12 cellular contexts compared by ENCODE assay signal in genomic region chr3:78737988-78738387, GRCh38.
DNase-seq lines count a peak whose midpoint lies in the region; ATAC-seq, FAIRE-seq and TF ChIP-seq lines count a peak whose summit lies in the region.
"Had no signal": no experiment of that assay in that cellular context is flagged by ENCODE, and none has a peak within 500 bp of the region (broad histone marks: within the 10 kb centered on the region; RNA-seq: fewer than 3 reads in every experiment).

No MANE protein-coding gene starts in this region.

- H3K4me1 Mint-ChIP-seq in neural crest cell = peaks cover 6% of the 10 kb centered on the region

- H3K9me3 Mint-ChIP-seq in neural crest cell = no peaks in the 10 kb centered on the region

- H2AK5ac ChIP-seq in H1 (ENCODE audit: low read depth, low read length) = no peak overlapping the region

- H3K18ac ChIP-seq in H1 (ENCODE audit: extremely low read depth, low read length) = no peak overlapping the region

- H3K27me3 Mint-ChIP-seq in neural crest cell (ENCODE audit: low read depth) = no peaks in the 10 kb centered on the region

- H3K9me3 ChIP-seq in H1 (ENCODE audit: insufficient read depth in 2 of 2, low read depth in 1 of 2, low read length in 1 of 2) (no peaks in the 10 kb centered on the region), gastrocnemius medialis (no peaks in the 10 kb centered on the region)
- H3K9me3 ChIP-seq: Caco-2, SJSA1 had no signal

- no peak overlapping the region for H4K8ac ChIP-seq in H1 (ENCODE audit: extremely low read depth, insufficient read depth, low read length)

- no peak overlapping the region for H2BK15ac ChIP-seq in H1 (ENCODE audit: low read length)

- H2BK12ac ChIP-seq in H1 (ENCODE audit: low read depth, low read length) = 0 out of 2 replicates have a peak overlapping the region, but pooled peaks have one; percentile 40

- no peaks in the 10 kb centered on the region for H3K79me1 ChIP-seq in H1 (ENCODE audit: low read depth, low read length)

- no peak overlapping the region for H2BK20ac ChIP-seq in H1 (ENCODE audit: low read length)

- peaks cover 0 to 5% of the 10 kb centered on the region in 2 experiments; a peak in 1 of 4 replicates for H3K79me2 ChIP-seq in H1 (ENCODE audit: control insufficient read depth in 1 of 2, insufficient read depth in 2 of 2, low read length in 2 of 2)

- H2BK5ac ChIP-seq in H1 (ENCODE audit: low read depth, low read length) = no peak overlapping the region; the same call in 1 of the 2 replicates

- no peak overlapping the region for H2AFZ ChIP-seq in H1 (ENCODE audit: low read length)

- no peak overlapping the region for H3K27ac ChIP-seq in H1 (ENCODE audit: low read depth, low read length)
- H3K27ac ChIP-seq in gastrocnemius medialis = no peak overlapping the region
- H3K27ac ChIP-seq: SJSA1 had no signal

- H3K14ac ChIP-seq in H1 (ENCODE audit: insufficient read length) = no peak overlapping the region

- H3K27me3 ChIP-seq in H1 (replicated peaks in 1 of 4; ENCODE audit: control insufficient read depth in 3 of 4, extremely low read depth in 1 of 4, insufficient read depth in 3 of 4, low read length in 3 of 4) (no peaks in the 10 kb centered on the region), gastrocnemius medialis (no peaks in the 10 kb centered on the region)
- H3K27me3 ChIP-seq: SJSA1 had no signal

- no peak for TF ChIP-seq EP300 in H1 (IDR thresholded peaks at IDR 0.05; ENCODE audit: borderline replicate concordance in 1 of 2, low read depth in 2 of 2, low read length in 2 of 2)

- TF ChIP-seq RAD21 in H1 (IDR thresholded peaks at IDR 0.05 in 1 of 2, conservative IDR thresholded peaks at IDR 0.05 in 1 of 2; ENCODE audit: low read depth in 2 of 2, low read length in 2 of 2) = no peak

- H3K4me1 ChIP-seq in H1 (replicated peaks in 1 of 4; ENCODE audit: control insufficient read depth in 3 of 4, insufficient read depth in 4 of 4, low read length in 3 of 4) (peaks cover 0 to 5% (median 1%) of the 10 kb centered on the region in 4 experiments; a peak in 2 of 7 replicates), gastrocnemius medialis (peaks cover 0 to 6% of the 10 kb centered on the region in 2 donors)
- H3K4me1 ChIP-seq: Caco-2 had no signal

- intact Hi-C loops in posterior cingulate gyrus (cut with DNase I) (no loop called here), gastrocnemius medialis (cut with DNase I; ENCODE audit: low total_unique reads) (no loop called here)

- in situ Hi-C loops in G401 (cut with HindIII; ENCODE audit: low sequenced_read_pairs) (no loop called here), gastrocnemius medialis (cut with MboI; ENCODE audit: low sequenced_read_pairs in 4 of 4) (no loop called here)

- H3K9ac ChIP-seq in H1 (replicated peaks in 1 of 4; ENCODE audit: extremely low read depth in 1 of 4, low read depth in 3 of 4, low read length in 3 of 4) = no peak overlapping the region

- TF ChIP-seq CTCF in H1 (IDR thresholded peaks at IDR 0.05; ENCODE audit: control extremely low read depth in 1 of 3, insufficient read depth in 1 of 3, low read depth in 1 of 3, low read length in 3 of 3) (no peak), neural crest cell (conservative IDR thresholded peaks at IDR 0.05) (no peak), gastrocnemius medialis (IDR thresholded peaks at IDR 0.05 in 4 of 5, conservative IDR thresholded peaks at IDR 0.05 in 1 of 5) (no peak)

- H3K4me3 ChIP-seq in H1 (ENCODE audit: extremely low read depth in 1 of 4, insufficient read depth in 2 of 4, low read depth in 3 of 4, low read length in 4 of 4) (no peak overlapping the region), gastrocnemius medialis (no peak overlapping the region)
- H3K4me3 ChIP-seq: SJSA1 had no signal

- POLR2A ChIA-PET in H1 (lab: Charles Lee; ENCODE audit: partially characterized antibody) = no interaction called here

- WGBS in H1 (ENCODE audit: extremely low coverage in 1 of 2, insufficient coverage in 1 of 2, insufficient read length in 1 of 2, insufficient replicate concordance in 2 of 2, low coverage in 1 of 2, low lambda C conversion rate in 2 of 2, missing lambda C conversion rate in 1 of 2), 2 experiments = 88% methylated on average over 5 of the region's 5 CpGs; no CpG with 5 or more reads in 1 of the 2 experiments

- DNase-seq in G401 (ENCODE audit: low spot score) (peak; percentile 38), NCI-H446 treated with DMSO at 0.1 percent for 48 hours (lab: John Stamatoyannopoulos, UW) (peak; percentile 83), H1 (ENCODE audit: low read depth in 1 of 2, low spot score in 2 of 2) (no peak), neural crest cell (ENCODE audit: low read depth, low spot score) (no peak), posterior cingulate gyrus (no peak), gastrocnemius medialis (no peak)
- DNase-seq in effector CD4-positive, alpha-beta T cell = no peak
- DNase-seq: Caco-2; central memory CD4-positive, alpha-beta T cell; KG1; stimulated activated naive CD8-positive, alpha-beta T cell treated with anti-CD3 and anti-CD28 coated beads, Interleukin-15, Interleukin-2, amounts not matched to agents 100 U/mL and 50 U/mL, for 24 hours had no signal

- no peak overlapping the region for H4K5ac ChIP-seq in H1 (ENCODE audit: insufficient read length, low read depth, low read length)

- peak overlapping the region; percentile 28 for H3K27ac Mint-ChIP-seq in neural crest cell (ENCODE audit: unreplicated experiment)

- CTCF ChIA-PET in H1 (lab: Charles Lee; ENCODE audit: partially characterized antibody) = interaction anchor here (0.6 kb wide), 1 partner anchor 37 kb away, joined by 3 read pairs; no protein-coding TSS in a partner anchor

- no peak overlapping the region for H3K56ac ChIP-seq in H1 (replicated peaks; ENCODE audit: insufficient read length, low read depth, low read length)

- no peak for ATAC-seq in gastrocnemius medialis
- ATAC-seq: stimulated activated naive CD8-positive, alpha-beta T cell treated with anti-CD3 and anti-CD28 coated beads, Interleukin-15, Interleukin-2, amounts not matched to agents 100 U/mL and 50 U/mL, for 24 hours had no signal

- H3K4me3 Mint-ChIP-seq in neural crest cell = no peak overlapping the region

- no peaks in the 10 kb centered on the region for H3K36me3 ChIP-seq in H1 (ENCODE audit: control insufficient read depth in 2 of 4, insufficient read depth in 4 of 4, low read length in 3 of 4)
- no peaks in the 10 kb centered on the region for H3K36me3 ChIP-seq in gastrocnemius medialis
- H3K36me3 ChIP-seq: SJSA1 had no signal

- peak overlapping the region; percentile 77 for H3K4ac ChIP-seq in H1 (replicated peaks; ENCODE audit: insufficient read length, low read depth, low read length)

- no peak overlapping the region; a peak in 1 of 4 replicates for H3K4me2 ChIP-seq in H1 (ENCODE audit: insufficient read depth in 1 of 2, low read depth in 2 of 2, low read length in 2 of 2)

- H3K23ac ChIP-seq in H1 (ENCODE audit: insufficient read length) = no peak overlapping the region

- H2BK120ac ChIP-seq in H1 (replicated peaks; ENCODE audit: low read depth, low read length) = no peak overlapping the region

- no peaks in the 10 kb centered on the region for H3K23me2 ChIP-seq in H1 (ENCODE audit: low read depth, low read length)

- TF ChIP-seq POLR2A in H1 (IDR thresholded peaks at IDR 0.05; ENCODE audit: control extremely low read depth in 1 of 2, low read depth in 2 of 2, low read length in 2 of 2) (no peak), gastrocnemius medialis (IDR thresholded peaks at IDR 0.05) (no peak)

- H4K91ac ChIP-seq in H1 (replicated peaks; ENCODE audit: insufficient read length, low read length) = no peak overlapping the region

- H3K36me3 Mint-ChIP-seq in neural crest cell (ENCODE audit: low read depth) = peaks cover 6% of the 10 kb centered on the region

- no peaks in the 10 kb centered on the region for H4K20me1 ChIP-seq in H1 (replicated peaks in 1 of 2; ENCODE audit: control insufficient read depth in 1 of 2, insufficient read depth in 2 of 2, low read length in 2 of 2)

- FAIRE-seq in H1 (lab: Jason Lieb, UNC) = no peak

TF ChIP-seq in H1, 55 proteins besides CTCF, POLR2A, EP300 and RAD21 (continues in another document):
- no peak for TF ChIP-seq TEAD4 (IDR thresholded peaks at IDR 0.05; ENCODE audit: low read depth, low read length)
- TF ChIP-seq CEBPB (IDR thresholded peaks at IDR 0.05; ENCODE audit: low read depth, low read length) = no peak
- no peak for TF ChIP-seq ATF3 (IDR thresholded peaks at IDR 0.05; ENCODE audit: insufficient read depth, low read depth, low read length)
- TF ChIP-seq TAF1 (IDR thresholded peaks at IDR 0.05; ENCODE audit: low read depth, low read length) = no peak
- TF ChIP-seq CHD1 (IDR thresholded peaks at IDR 0.05; ENCODE audit: low read depth, low read length) = no peak
- TF ChIP-seq NRF1 (IDR thresholded peaks at IDR 0.05; ENCODE audit: low read depth, low read length) = no peak
- TF ChIP-seq TAF7 (optimal IDR thresholded peaks at IDR 0.05; ENCODE audit: borderline replicate concordance, low read depth, low read length) = no peak
- TF ChIP-seq CREB1 (IDR thresholded peaks at IDR 0.05) = no peak
- TF ChIP-seq GTF2F1 (IDR thresholded peaks at IDR 0.05; ENCODE audit: borderline replicate concordance, low read depth, low read length) = no peak
- no peak for TF ChIP-seq BACH1 (IDR thresholded peaks at IDR 0.05; ENCODE audit: low read length)
- no peak for TF ChIP-seq PHF8 (conservative IDR thresholded peaks at IDR 0.05; ENCODE audit: low read depth, low read length)
- no peak for TF ChIP-seq HDAC6 (IDR thresholded peaks at IDR 0.05; ENCODE audit: low read depth, low read length)
- TF ChIP-seq CBX5 (IDR thresholded peaks at IDR 0.05; ENCODE audit: low read depth, low read length) = no peak
- no peak for TF ChIP-seq SP2 (IDR thresholded peaks at IDR 0.05; ENCODE audit: low read length)
- no peak for TF ChIP-seq SIN3A (conservative IDR thresholded peaks at IDR 0.05 in 1 of 2, IDR thresholded peaks at IDR 0.05 in 1 of 2; ENCODE audit: low read depth in 1 of 2, low read length in 2 of 2)
- no peak for TF ChIP-seq CHD2 (IDR thresholded peaks at IDR 0.05; ENCODE audit: low read length)
- TF ChIP-seq YY1 (IDR thresholded peaks at IDR 0.05; ENCODE audit: low read depth, low read length) = no peak
- TF ChIP-seq SRF (IDR thresholded peaks at IDR 0.05; ENCODE audit: low read depth, low read length) = no peak

Comparison
In these comparisons a context has a peak if more than half of its experiments do, and no peak if none do; other contexts are left out.
1. DNase-seq: peak in G401 (single experiment) and NCI-H446 treated with DMSO at 0.1 percent for 48 hours (single experiment); none in H1 (0 of 2), neural crest cell (single experiment), posterior cingulate gyrus (0 of 10), gastrocnemius medialis (0 of 2) and effector CD4-positive, alpha-beta T cell (single experiment).